In genomic region chr7:66281678-66282593, GRCh38 we compare ENCODE assay signal across 8 cellular contexts.
DNase-seq lines count a peak whose midpoint lies in the region; ATAC-seq and TF ChIP-seq lines count a peak whose summit lies in the region.

No MANE protein-coding gene starts in this region.

- peaks cover 2% of the 10 kb centered on the region for H3K36me3 Mint-ChIP-seq in progenitor cell of endocrine pancreas (ENCODE audit: insufficient read depth)

- TF ChIP-seq CTCF in fibroblast of pulmonary artery (IDR thresholded peaks at IDR 0.05; ENCODE audit: low read length, missing control alignments) (no peak), progenitor cell of endocrine pancreas (IDR thresholded peaks at IDR 0.05; ENCODE audit: unreplicated experiment) (no peak)

- peak; percentile 23 for DNase-seq in ELF-1 (ENCODE audit: low read depth, low spot score)
- DNase-seq in SHP77 (lab: John Stamatoyannopoulos, UW) = peak; percentile 24 to 26
- DNase-seq in fibroblast of pulmonary artery (ENCODE audit: low read depth) = peak; percentile 95
- no peak for DNase-seq in progenitor cell of endocrine pancreas (ENCODE audit: low spot score, unreplicated experiment)
- no peak for DNase-seq in DMS114 treated with DMSO at 0.1 percent for 48 hours (lab: John Stamatoyannopoulos, UW; ENCODE audit: unreplicated experiment)
- no peak for DNase-seq in stimulated activated CD4-positive, alpha-beta T cell treated with anti-CD3 and anti-CD28 coated beads, Interleukin-4, amount 100 ng/mL, for 1 hour

- ATAC-seq in HG03025 (IDR thresholded peaks at IDR 0.05; ENCODE audit: low FRiP score, unreplicated experiment) = no peak
- no peak for ATAC-seq in HG03432 (IDR thresholded peaks at IDR 0.05; ENCODE audit: unreplicated experiment)

- no peaks in the 10 kb centered on the region for H3K4me1 Mint-ChIP-seq in progenitor cell of endocrine pancreas (ENCODE audit: low read depth)

- peak overlapping the region; percentile 25 for H3K27ac Mint-ChIP-seq in progenitor cell of endocrine pancreas

- H3K27me3 Mint-ChIP-seq in progenitor cell of endocrine pancreas = no peaks in the 10 kb centered on the region

- no peaks in the 10 kb centered on the region for H3K9me3 Mint-ChIP-seq in progenitor cell of endocrine pancreas (ENCODE audit: low read depth)

- no peak overlapping the region for H3K4me3 Mint-ChIP-seq in progenitor cell of endocrine pancreas (ENCODE audit: low read depth)

- no peak overlapping the region for H3K4me3 ChIP-seq in fibroblast of pulmonary artery (replicated peaks; ENCODE audit: low read depth, low read length)

Comparison
In these comparisons a context has a peak if more than half of its experiments do, and no peak if none do; other contexts are left out.
1. DNase-seq: peak in ELF-1 (single experiment), SHP77 (2 of 2) and fibroblast of pulmonary artery (single experiment); none in progenitor cell of endocrine pancreas (single experiment), DMS114 treated with DMSO at 0.1 percent for 48 hours (single experiment) and stimulated activated CD4-positive, alpha-beta T cell treated with anti-CD3 and anti-CD28 coated beads, Interleukin-4, amount 100 ng/mL, for 1 hour (single experiment).